In genomic region chr18:614193-614592, GRCh38 we compare ENCODE assay signal across 28 cellular contexts. TPM values are rescaled to one million over a fixed set of nuclear protein-coding genes. Genes with fewer than 3 reads are reported as not detected.
"Had no signal": no experiment of that assay in that cellular context is flagged by ENCODE, and none has a peak within 500 bp of the region (broad histone marks: within the 10 kb centered on the region; RNA-seq: fewer than 3 reads in every experiment).

No MANE protein-coding gene starts in this region.

- H3K4me1 ChIP-seq: Peyer's patch, SJCRH30 had no signal

- H3K27ac ChIP-seq: PC-9, Peyer's patch, SJCRH30 had no signal

- H3K27me3 ChIP-seq: Peyer's patch, SJCRH30 had no signal

- H3K4me3 ChIP-seq: PC-9, Peyer's patch, SJCRH30 had no signal

- DNase-seq: KBM-7, MV-4-11, NCI-H1048, NCI-H1105, NCI-H1417 treated with DMSO at 0.1 percent for 48 hours, NCI-H146, NCI-H1694 treated with DMSO at 0.1 percent for 48 hours, NCI-H1930, NCI-H2081, NCI-H2107, NCI-H226, NCI-H446, NCI-H510A, NCI-H524 treated with DMSO at 0.1 percent for 48 hours, NCI-H69, NCI-H774, OCI-M1, PC-9, Peyer's patch, SHP77 treated with DMSO at 0.1 percent for 48 hours, SJCRH30 had no signal

- H3K36me3 ChIP-seq: Peyer's patch, SJCRH30 had no signal

- H3K9me3 ChIP-seq: Peyer's patch, SJCRH30 had no signal

- ATAC-seq: SK-N-SH treated with all-trans-retinoic acid at 6 μM for 48 hours had no signal

- H2AFZ ChIP-seq: PC-9 had no signal

- H3K4me2 ChIP-seq: PC-9 had no signal

RNA-seq across cellular contexts. Expression of gene CLUL1, which starts 17.4 kb away (rescaled TPM):
- total RNA-seq: HT1080, LHCN-M2, MCF 10A, PC-9, SJCRH30 had no signal
- polyA plus RNA-seq: IgD-negative memory B cell had no signal

RNA-seq across cellular contexts. Expression of gene CETN1, which starts 34.0 kb away (rescaled TPM):
- total RNA-seq: HT1080, LHCN-M2, MCF 10A, PC-9, Peyer's patch, Right ventricle myocardium inferior, RPMI7951, SJCRH30 had no signal
- polyA plus RNA-seq: IgD-negative memory B cell had no signal
